Comparison of ENCODE assay signal across 8 cellular contexts in the genomic region with DNA sequence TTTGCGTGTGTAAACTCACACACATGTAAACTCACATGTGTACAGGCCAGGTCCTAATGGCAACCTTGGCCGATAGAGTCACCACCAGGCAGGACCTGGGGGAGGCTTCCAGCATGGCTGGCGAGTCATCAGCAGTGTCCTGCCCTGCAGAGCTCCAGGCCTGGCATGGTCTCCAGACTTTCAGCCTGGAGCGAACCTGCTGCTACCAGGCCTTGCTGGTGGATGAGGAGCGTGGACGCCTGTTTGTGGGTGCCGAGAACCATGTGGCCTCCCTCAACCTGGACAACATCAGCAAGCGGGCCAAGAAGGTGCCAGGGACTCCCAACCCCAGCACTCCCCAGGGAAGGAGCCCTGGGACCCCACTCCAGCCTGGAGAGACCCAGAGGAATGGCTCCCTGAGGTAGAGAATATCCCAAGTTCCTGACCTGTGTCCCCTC. TPM values are rescaled to one million over a fixed set of nuclear protein-coding genes. Genes with fewer than 3 reads are reported as not detected.
A peak's percentile ranks its signal among the peaks of the same experiment; 100 is the strongest.
DNase-seq lines count a peak whose midpoint lies in the region; TF ChIP-seq lines count a peak whose summit lies in the region.
"Had no signal": no experiment of that assay in that cellular context is flagged by ENCODE, and none has a peak within 500 bp of the region (broad histone marks: within the 10 kb centered on the region; RNA-seq: fewer than 3 reads in every experiment).

No MANE protein-coding gene starts in this region.

- no peak overlapping the region for H3K27ac Mint-ChIP-seq in activated naive CD8-positive, alpha-beta T cell treated with anti-CD3 and anti-CD28 coated beads for 36 hours
- H3K27ac Mint-ChIP-seq: T-helper 17 cell had no signal

- peak overlapping the region; percentile 91 to 96 for H3K9ac ChIP-seq in duodenal mucosa (ENCODE audit: low read depth in 1 of 2, low read length in 2 of 2)

- TF ChIP-seq CTCF in HEK293 (tag by site-specific recombination; IDR thresholded peaks at IDR 0.05) (no peak), retinal pigment epithelial cell (conservative IDR thresholded peaks at IDR 0.05; ENCODE audit: low read depth, low read length) (no peak), suprapubic skin (IDR thresholded peaks at IDR 0.05) (no peak)

- H3K4me1 Mint-ChIP-seq in activated naive CD8-positive, alpha-beta T cell treated with anti-CD3 and anti-CD28 coated beads for 36 hours = peaks cover 16% of the 10 kb centered on the region

- TF ChIP-seq EP300 in suprapubic skin (IDR thresholded peaks at IDR 0.05) = no peak

- H3K27ac ChIP-seq in HEK293 (ENCODE audit: extremely low read depth, low read depth, low read length) (no peak overlapping the region), duodenal mucosa (ENCODE audit: low read depth, low read length) (peak overlapping the region; percentile 69), suprapubic skin (no peak overlapping the region)

- H3K4me3 ChIP-seq in HEK293 (ENCODE audit: low read depth, low read length) (no peak overlapping the region), duodenal mucosa (ENCODE audit: low read depth in 1 of 2, low read length in 2 of 2) (peak overlapping the region; percentile 69 to 74), retinal pigment epithelial cell (ENCODE audit: low read length) (peak overlapping the region; percentile 51), suprapubic skin (no peak overlapping the region)

- no peaks in the 10 kb centered on the region for H3K36me3 ChIP-seq in HEK293 (ENCODE audit: control insufficient read depth in 2 of 2, insufficient read depth in 1 of 2, low read length in 2 of 2)
- H3K36me3 ChIP-seq in duodenal mucosa (ENCODE audit: control insufficient read depth in 1 of 2, insufficient read depth in 2 of 2, low read length in 2 of 2) = peaks cover 0 to 1% of the 10 kb centered on the region in 2 donors
- H3K36me3 ChIP-seq in suprapubic skin = no peaks in the 10 kb centered on the region

- no peak overlapping the region for H3K4me3 Mint-ChIP-seq in activated naive CD8-positive, alpha-beta T cell treated with anti-CD3 and anti-CD28 coated beads for 36 hours
- H3K4me3 Mint-ChIP-seq: T-helper 17 cell had no signal

- peaks cover 2 to 4% of the 10 kb centered on the region in 2 donors for H3K27me3 ChIP-seq in duodenal mucosa (ENCODE audit: control insufficient read depth in 1 of 2, insufficient read depth in 2 of 2, low read length in 2 of 2)
- H3K27me3 ChIP-seq in suprapubic skin = peaks cover 11% of the 10 kb centered on the region

- no peak for DNase-seq in retinal pigment epithelial cell (ENCODE audit: low read depth)
- DNase-seq in suprapubic skin (ENCODE audit: low spot score in 2 of 2) = no peak
- no peak for DNase-seq in activated naive CD8-positive, alpha-beta T cell treated with anti-CD3 and anti-CD28 coated beads for 36 hours
- DNase-seq in stimulated activated CD4-positive, alpha-beta T cell treated with anti-CD3 and anti-CD28 coated beads, Interleukin-2, amount 100 ng/mL, for 48 hours = no peak
- DNase-seq: DND-41, T-helper 17 cell had no signal

- peaks cover 45% of the 10 kb centered on the region for H3K27me3 Mint-ChIP-seq in activated naive CD8-positive, alpha-beta T cell treated with anti-CD3 and anti-CD28 coated beads for 36 hours

- no peak for TF ChIP-seq POLR2A in suprapubic skin (IDR thresholded peaks at IDR 0.05)

- H3K4me1 ChIP-seq in HEK293 (ENCODE audit: control insufficient read depth, insufficient read depth, low read length) (peaks cover under 1% of the 10 kb centered on the region; the same call in 1 of the 2 replicates), duodenal mucosa (ENCODE audit: control insufficient read depth in 1 of 2, insufficient read depth in 2 of 2, low read length in 2 of 2) (peaks cover 67 to 84% of the 10 kb centered on the region in 2 donors), suprapubic skin (peaks cover 84% of the 10 kb centered on the region)

- H3K36me3 Mint-ChIP-seq in activated naive CD8-positive, alpha-beta T cell treated with anti-CD3 and anti-CD28 coated beads for 36 hours = no peaks in the 10 kb centered on the region

- WGBS in suprapubic skin = 100% methylated on average over 1 of the region's 8 CpGs

- H3K9me3 ChIP-seq in HEK293 (ENCODE audit: control insufficient read depth, insufficient read depth, low read depth, low read length) = no peaks in the 10 kb centered on the region
- H3K9me3 ChIP-seq in duodenal mucosa (ENCODE audit: control insufficient read depth in 1 of 2, low read length in 2 of 2) = no peaks in the 10 kb centered on the region
- H3K9me3 ChIP-seq in suprapubic skin = no peaks in the 10 kb centered on the region

- CTCF ChIA-PET in HEK293 (lab: Yijun Ruan, JAX) = interaction anchor here (1.4 to 3.8 kb wide), 4 partner anchors 10 to 78 kb away, joined by 4 to 38 read pairs (median 5); no protein-coding TSS in a partner anchor

- no peaks in the 10 kb centered on the region for H3K9me3 Mint-ChIP-seq in activated naive CD8-positive, alpha-beta T cell treated with anti-CD3 and anti-CD28 coated beads for 36 hours

- POLR2A ChIA-PET in HEK293 (lab: Yijun Ruan, JAX) = no interaction called here

TF ChIP-seq in HEK293, 187 proteins besides CTCF, POLR2A, EP300 and RAD21:
- TF ChIP-seq ZNF596 (tag by site-specific recombination; IDR thresholded peaks at IDR 0.05) = no peak
- TF ChIP-seq ZIC2 (tag by site-specific recombination; IDR thresholded peaks at IDR 0.05) = peak; percentile 24; the same call in 1 of the 2 replicates
- no peak for TF ChIP-seq ZNF416 (tag by site-specific recombination; IDR thresholded peaks at IDR 0.05)
- no peak for TF ChIP-seq WT1 (tag by site-specific recombination; IDR thresholded peaks at IDR 0.05)
- TF ChIP-seq, protein P1, sequence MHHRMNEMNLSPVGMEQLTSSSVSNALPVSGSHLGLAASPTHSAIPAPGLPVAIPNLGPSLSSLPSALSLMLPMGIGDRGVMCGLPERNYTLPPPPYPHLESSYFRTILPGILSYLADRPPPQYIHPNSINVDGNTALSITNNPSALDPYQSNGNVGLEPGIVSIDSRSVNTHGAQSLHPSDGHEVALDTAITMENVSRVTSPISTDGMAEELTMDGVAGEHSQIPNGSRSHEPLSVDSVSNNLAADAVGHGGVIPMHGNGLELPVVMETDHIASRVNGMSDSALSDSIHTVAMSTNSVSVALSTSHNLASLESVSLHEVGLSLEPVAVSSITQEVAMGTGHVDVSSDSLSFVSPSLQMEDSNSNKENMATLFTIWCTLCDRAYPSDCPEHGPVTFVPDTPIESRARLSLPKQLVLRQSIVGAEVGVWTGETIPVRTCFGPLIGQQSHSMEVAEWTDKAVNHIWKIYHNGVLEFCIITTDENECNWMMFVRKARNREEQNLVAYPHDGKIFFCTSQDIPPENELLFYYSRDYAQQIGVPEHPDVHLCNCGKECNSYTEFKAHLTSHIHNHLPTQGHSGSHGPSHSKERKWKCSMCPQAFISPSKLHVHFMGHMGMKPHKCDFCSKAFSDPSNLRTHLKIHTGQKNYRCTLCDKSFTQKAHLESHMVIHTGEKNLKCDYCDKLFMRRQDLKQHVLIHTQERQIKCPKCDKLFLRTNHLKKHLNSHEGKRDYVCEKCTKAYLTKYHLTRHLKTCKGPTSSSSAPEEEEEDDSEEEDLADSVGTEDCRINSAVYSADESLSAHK (tag by site-specific recombination; IDR thresholded peaks at IDR 0.05) = no peak
- TF ChIP-seq ZNF354C (tag by site-specific recombination; IDR thresholded peaks at IDR 0.05; ENCODE audit: borderline replicate concordance, low read depth) = no peak
- TF ChIP-seq ZNF202 (tag by site-specific recombination; IDR thresholded peaks at IDR 0.05; ENCODE audit: borderline replicate concordance) = no peak
- TF ChIP-seq KLF1 (tag by site-specific recombination; IDR thresholded peaks at IDR 0.05) = no peak
- TF ChIP-seq ZNF600 (tag by site-specific recombination; IDR thresholded peaks at IDR 0.05) = no peak

RNA-seq across cellular contexts. Expression of a gene that starts 1.0 kb away (rescaled TPM):
- total RNA-seq in suprapubic skin = 1 to 10 TPM; 2.9 to 5.2 (median 4.1) TPM
- 1 to 10 TPM; 1.2 to 1.6 TPM for total RNA-seq in activated naive CD8-positive, alpha-beta T cell treated with anti-CD3 and anti-CD28 coated beads for 36 hours

RNA-seq across cellular contexts. Expression of a gene that starts 8.9 kb away (rescaled TPM):
- under 1 TPM in 1 of 4 donors, not detected in 3; 0.30 TPM for total RNA-seq in suprapubic skin
- total RNA-seq in activated naive CD8-positive, alpha-beta T cell treated with anti-CD3 and anti-CD28 coated beads for 36 hours = not detected
- total RNA-seq: T-helper 17 cell had no signal

RNA-seq across cellular contexts. Expression of a gene that starts 22.2 kb away (rescaled TPM):
- total RNA-seq in suprapubic skin = 10 to 100 TPM; 56.3 to 84.9 (median 75.2) TPM
- 100 to 1,000 TPM; 177 to 182 TPM for total RNA-seq in activated naive CD8-positive, alpha-beta T cell treated with anti-CD3 and anti-CD28 coated beads for 36 hours

RNA-seq across cellular contexts. Expression of a gene that starts 29.2 kb away (rescaled TPM):
- 1 to 10 TPM; 2.5 to 7.8 (median 6.1) TPM for total RNA-seq in suprapubic skin
- 1 to 10 TPM; 6.0 to 6.8 TPM for total RNA-seq in activated naive CD8-positive, alpha-beta T cell treated with anti-CD3 and anti-CD28 coated beads for 36 hours

RNA-seq across cellular contexts. Expression of a gene that starts 29.2 kb away (rescaled TPM):
- 10 to 100 TPM; 19.5 to 23.4 (median 20.3) TPM for total RNA-seq in suprapubic skin
- total RNA-seq in activated naive CD8-positive, alpha-beta T cell treated with anti-CD3 and anti-CD28 coated beads for 36 hours = 10 to 100 TPM; 16.3 to 16.7 TPM

Comparison
In these comparisons a context has a peak if more than half of its experiments do, and no peak if none do; other contexts are left out.
1. H3K4me3 ChIP-seq: peak in duodenal mucosa (2 of 2) and retinal pigment epithelial cell (single experiment); none in HEK293 (single experiment) and suprapubic skin (single experiment).